Comparison of ENCODE assay signal across 1 cellular context in the genomic region with DNA sequence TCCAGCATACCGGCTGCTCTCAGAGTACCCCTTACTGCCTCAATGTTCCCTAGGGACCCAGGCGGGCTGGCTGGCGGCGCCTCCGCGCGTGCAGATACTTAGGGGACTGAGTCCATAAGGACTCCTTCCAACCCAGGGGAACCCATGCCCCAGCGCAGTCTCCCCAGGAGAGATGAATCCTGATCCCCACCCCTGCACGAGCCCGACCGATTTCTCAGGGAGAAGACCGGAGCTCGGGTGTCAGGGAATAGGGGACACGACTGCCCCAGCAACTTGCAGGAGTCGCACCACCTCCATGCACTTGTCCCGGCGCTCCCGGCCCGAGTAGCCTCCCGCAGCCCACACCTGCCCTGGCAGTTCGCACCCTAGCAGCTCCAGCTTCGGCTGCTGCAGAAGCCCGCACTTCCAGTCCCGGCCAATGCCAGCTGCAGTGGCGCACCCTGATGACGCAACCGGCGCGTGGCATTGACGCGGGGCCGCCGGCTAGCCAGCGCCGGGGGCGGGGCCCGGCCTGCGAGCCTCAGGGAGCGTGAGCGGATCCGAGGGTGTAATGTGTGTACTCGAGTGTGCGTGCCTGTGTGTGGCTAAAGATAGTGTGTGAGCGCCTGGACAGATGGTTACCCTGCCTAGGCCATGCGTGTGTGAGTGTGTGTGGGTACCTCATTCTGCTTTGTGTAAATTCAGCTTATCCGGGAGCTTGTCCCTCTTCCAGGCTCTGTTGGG.
TF ChIP-seq lines count a peak whose summit lies in the region.

A gene with protein sequence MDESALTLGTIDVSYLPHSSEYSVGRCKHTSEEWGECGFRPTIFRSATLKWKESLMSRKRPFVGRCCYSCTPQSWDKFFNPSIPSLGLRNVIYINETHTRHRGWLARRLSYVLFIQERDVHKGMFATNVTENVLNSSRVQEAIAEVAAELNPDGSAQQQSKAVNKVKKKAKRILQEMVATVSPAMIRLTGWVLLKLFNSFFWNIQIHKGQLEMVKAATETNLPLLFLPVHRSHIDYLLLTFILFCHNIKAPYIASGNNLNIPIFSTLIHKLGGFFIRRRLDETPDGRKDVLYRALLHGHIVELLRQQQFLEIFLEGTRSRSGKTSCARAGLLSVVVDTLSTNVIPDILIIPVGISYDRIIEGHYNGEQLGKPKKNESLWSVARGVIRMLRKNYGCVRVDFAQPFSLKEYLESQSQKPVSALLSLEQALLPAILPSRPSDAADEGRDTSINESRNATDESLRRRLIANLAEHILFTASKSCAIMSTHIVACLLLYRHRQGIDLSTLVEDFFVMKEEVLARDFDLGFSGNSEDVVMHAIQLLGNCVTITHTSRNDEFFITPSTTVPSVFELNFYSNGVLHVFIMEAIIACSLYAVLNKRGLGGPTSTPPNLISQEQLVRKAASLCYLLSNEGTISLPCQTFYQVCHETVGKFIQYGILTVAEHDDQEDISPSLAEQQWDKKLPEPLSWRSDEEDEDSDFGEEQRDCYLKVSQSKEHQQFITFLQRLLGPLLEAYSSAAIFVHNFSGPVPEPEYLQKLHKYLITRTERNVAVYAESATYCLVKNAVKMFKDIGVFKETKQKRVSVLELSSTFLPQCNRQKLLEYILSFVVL (minus strand): TSS at position 437 of the 723 bp plus-strand sequence. CDS start 1,981 bp downstream, outside the sequence.

TF ChIP-seq in HEK293, 187 proteins besides CTCF, POLR2A, EP300 and RAD21 (continued from another document and continues in another):
- TF ChIP-seq, protein P1, sequence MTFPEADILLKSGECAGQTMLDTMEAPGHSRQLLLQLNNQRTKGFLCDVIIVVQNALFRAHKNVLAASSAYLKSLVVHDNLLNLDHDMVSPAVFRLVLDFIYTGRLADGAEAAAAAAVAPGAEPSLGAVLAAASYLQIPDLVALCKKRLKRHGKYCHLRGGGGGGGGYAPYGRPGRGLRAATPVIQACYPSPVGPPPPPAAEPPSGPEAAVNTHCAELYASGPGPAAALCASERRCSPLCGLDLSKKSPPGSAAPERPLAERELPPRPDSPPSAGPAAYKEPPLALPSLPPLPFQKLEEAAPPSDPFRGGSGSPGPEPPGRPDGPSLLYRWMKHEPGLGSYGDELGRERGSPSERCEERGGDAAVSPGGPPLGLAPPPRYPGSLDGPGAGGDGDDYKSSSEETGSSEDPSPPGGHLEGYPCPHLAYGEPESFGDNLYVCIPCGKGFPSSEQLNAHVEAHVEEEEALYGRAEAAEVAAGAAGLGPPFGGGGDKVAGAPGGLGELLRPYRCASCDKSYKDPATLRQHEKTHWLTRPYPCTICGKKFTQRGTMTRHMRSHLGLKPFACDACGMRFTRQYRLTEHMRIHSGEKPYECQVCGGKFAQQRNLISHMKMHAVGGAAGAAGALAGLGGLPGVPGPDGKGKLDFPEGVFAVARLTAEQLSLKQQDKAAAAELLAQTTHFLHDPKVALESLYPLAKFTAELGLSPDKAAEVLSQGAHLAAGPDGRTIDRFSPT (tag by site-specific recombination; IDR thresholded peaks at IDR 0.05), result peak; percentile 82
- TF ChIP-seq ZNF792 (tag by site-specific recombination; IDR thresholded peaks at IDR 0.05), result no peak
- no peak for TF ChIP-seq HOXA7 (CRISPR knock-in tag; IDR thresholded peaks at IDR 0.05; ENCODE audit: borderline replicate concordance)
- no peak for TF ChIP-seq ZNF37A (tag by site-specific recombination; IDR thresholded peaks at IDR 0.05)
- peak; percentile 66 for TF ChIP-seq OSR2 (tag by site-specific recombination; IDR thresholded peaks at IDR 0.05)
- TF ChIP-seq ZNF837 (tag by site-specific recombination; IDR thresholded peaks at IDR 0.05), result no peak
- TF ChIP-seq ZNF560 (tag by site-specific recombination; IDR thresholded peaks at IDR 0.05; ENCODE audit: borderline replicate concordance), result no peak
- TF ChIP-seq ZNF391 (tag by site-specific recombination; IDR thresholded peaks at IDR 0.05; ENCODE audit: borderline replicate concordance, low read depth), result 0 out of 2 replicates have a peak, but pooled peaks have one; percentile 18
- 0 out of 2 replicates have a peak, but pooled peaks have one; percentile 68 for TF ChIP-seq ZNF324 (tag by site-specific recombination; IDR thresholded peaks at IDR 0.05)
- no peak for TF ChIP-seq BCL11B (tag by site-specific recombination; IDR thresholded peaks at IDR 0.05; ENCODE audit: low read depth)
- peak; percentile 67; the same call in 1 of the 2 replicates for TF ChIP-seq ZBTB21 (tag by site-specific recombination; IDR thresholded peaks at IDR 0.05)
- TF ChIP-seq ZNF830 (tag by site-specific recombination; IDR thresholded peaks at IDR 0.05; ENCODE audit: low read depth), result no peak
- no peak for TF ChIP-seq ZNF747 (tag by site-specific recombination; IDR thresholded peaks at IDR 0.05)
- TF ChIP-seq, protein P2, sequence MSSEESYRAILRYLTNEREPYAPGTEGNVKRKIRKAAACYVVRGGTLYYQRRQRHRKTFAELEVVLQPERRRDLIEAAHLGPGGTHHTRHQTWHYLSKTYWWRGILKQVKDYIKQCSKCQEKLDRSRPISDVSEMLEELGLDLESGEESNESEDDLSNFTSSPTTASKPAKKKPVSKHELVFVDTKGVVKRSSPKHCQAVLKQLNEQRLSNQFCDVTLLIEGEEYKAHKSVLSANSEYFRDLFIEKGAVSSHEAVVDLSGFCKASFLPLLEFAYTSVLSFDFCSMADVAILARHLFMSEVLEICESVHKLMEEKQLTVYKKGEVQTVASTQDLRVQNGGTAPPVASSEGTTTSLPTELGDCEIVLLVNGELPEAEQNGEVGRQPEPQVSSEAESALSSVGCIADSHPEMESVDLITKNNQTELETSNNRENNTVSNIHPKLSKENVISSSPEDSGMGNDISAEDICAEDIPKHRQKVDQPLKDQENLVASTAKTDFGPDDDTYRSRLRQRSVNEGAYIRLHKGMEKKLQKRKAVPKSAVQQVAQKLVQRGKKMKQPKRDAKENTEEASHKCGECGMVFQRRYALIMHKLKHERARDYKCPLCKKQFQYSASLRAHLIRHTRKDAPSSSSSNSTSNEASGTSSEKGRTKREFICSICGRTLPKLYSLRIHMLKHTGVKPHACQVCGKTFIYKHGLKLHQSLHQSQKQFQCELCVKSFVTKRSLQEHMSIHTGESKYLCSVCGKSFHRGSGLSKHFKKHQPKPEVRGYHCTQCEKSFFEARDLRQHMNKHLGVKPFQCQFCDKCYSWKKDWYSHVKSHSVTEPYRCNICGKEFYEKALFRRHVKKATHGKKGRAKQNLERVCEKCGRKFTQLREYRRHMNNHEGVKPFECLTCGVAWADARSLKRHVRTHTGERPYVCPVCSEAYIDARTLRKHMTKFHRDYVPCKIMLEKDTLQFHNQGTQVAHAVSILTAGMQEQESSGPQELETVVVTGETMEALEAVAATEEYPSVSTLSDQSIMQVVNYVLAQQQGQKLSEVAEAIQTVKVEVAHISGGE (tag by site-specific recombination; conservative IDR thresholded peaks at IDR 0.05; ENCODE audit: low read depth), result 0 out of 2 replicates have a peak, but pooled peaks have one; percentile 9
- TF ChIP-seq ZNF658 (tag by site-specific recombination; IDR thresholded peaks at IDR 0.05), result no peak
- TF ChIP-seq ZNF473 (tag by site-specific recombination; IDR thresholded peaks at IDR 0.05), result no peak
- TF ChIP-seq, protein P3, sequence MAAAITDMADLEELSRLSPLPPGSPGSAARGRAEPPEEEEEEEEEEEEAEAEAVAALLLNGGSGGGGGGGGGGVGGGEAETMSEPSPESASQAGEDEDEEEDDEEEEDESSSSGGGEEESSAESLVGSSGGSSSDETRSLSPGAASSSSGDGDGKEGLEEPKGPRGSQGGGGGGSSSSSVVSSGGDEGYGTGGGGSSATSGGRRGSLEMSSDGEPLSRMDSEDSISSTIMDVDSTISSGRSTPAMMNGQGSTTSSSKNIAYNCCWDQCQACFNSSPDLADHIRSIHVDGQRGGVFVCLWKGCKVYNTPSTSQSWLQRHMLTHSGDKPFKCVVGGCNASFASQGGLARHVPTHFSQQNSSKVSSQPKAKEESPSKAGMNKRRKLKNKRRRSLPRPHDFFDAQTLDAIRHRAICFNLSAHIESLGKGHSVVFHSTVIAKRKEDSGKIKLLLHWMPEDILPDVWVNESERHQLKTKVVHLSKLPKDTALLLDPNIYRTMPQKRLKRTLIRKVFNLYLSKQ (tag by site-specific recombination; IDR thresholded peaks at IDR 0.05; ENCODE audit: borderline replicate concordance), result no peak
- peak; percentile 99 for TF ChIP-seq ZFHX2 (tag by site-specific recombination; conservative IDR thresholded peaks at IDR 0.05)
- TF ChIP-seq ZNF529 (tag by site-specific recombination; IDR thresholded peaks at IDR 0.05; ENCODE audit: insufficient replicate concordance), result no peak
- TF ChIP-seq ZNF600 (tag by site-specific recombination; IDR thresholded peaks at IDR 0.05), result peak; percentile 91
- TF ChIP-seq, protein P4, sequence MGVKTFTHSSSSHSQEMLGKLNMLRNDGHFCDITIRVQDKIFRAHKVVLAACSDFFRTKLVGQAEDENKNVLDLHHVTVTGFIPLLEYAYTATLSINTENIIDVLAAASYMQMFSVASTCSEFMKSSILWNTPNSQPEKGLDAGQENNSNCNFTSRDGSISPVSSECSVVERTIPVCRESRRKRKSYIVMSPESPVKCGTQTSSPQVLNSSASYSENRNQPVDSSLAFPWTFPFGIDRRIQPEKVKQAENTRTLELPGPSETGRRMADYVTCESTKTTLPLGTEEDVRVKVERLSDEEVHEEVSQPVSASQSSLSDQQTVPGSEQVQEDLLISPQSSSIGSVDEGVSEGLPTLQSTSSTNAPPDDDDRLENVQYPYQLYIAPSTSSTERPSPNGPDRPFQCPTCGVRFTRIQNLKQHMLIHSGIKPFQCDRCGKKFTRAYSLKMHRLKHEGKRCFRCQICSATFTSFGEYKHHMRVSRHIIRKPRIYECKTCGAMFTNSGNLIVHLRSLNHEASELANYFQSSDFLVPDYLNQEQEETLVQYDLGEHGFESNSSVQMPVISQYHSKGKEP (tag by site-specific recombination; IDR thresholded peaks at IDR 0.05), result peak; percentile 80; the same call in 1 of the 2 replicates
- no peak for TF ChIP-seq ZNF140 (tag by site-specific recombination; IDR thresholded peaks at IDR 0.05)
- 0 out of 2 replicates have a peak, but pooled peaks have one; percentile 32 for TF ChIP-seq IKZF3 (tag by site-specific recombination; IDR thresholded peaks at IDR 0.05)
- TF ChIP-seq, protein P5, sequence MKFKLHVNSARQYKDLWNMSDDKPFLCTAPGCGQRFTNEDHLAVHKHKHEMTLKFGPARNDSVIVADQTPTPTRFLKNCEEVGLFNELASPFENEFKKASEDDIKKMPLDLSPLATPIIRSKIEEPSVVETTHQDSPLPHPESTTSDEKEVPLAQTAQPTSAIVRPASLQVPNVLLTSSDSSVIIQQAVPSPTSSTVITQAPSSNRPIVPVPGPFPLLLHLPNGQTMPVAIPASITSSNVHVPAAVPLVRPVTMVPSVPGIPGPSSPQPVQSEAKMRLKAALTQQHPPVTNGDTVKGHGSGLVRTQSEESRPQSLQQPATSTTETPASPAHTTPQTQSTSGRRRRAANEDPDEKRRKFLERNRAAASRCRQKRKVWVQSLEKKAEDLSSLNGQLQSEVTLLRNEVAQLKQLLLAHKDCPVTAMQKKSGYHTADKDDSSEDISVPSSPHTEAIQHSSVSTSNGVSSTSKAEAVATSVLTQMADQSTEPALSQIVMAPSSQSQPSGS (tag by site-specific recombination; IDR thresholded peaks at IDR 0.05; ENCODE audit: low read depth), result peak; percentile 81
- TF ChIP-seq EGR2 (tag by site-specific recombination; IDR thresholded peaks at IDR 0.05; ENCODE audit: low read depth), result peak; percentile 99
- no peak for TF ChIP-seq ZNF121 (tag by site-specific recombination; IDR thresholded peaks at IDR 0.05)
- no peak for TF ChIP-seq ZNF623 (tag by site-specific recombination; IDR thresholded peaks at IDR 0.05)
- no peak for TF ChIP-seq ZNF654 (tag by site-specific recombination; IDR thresholded peaks at IDR 0.05; ENCODE audit: low read depth)
- TF ChIP-seq, protein P6, sequence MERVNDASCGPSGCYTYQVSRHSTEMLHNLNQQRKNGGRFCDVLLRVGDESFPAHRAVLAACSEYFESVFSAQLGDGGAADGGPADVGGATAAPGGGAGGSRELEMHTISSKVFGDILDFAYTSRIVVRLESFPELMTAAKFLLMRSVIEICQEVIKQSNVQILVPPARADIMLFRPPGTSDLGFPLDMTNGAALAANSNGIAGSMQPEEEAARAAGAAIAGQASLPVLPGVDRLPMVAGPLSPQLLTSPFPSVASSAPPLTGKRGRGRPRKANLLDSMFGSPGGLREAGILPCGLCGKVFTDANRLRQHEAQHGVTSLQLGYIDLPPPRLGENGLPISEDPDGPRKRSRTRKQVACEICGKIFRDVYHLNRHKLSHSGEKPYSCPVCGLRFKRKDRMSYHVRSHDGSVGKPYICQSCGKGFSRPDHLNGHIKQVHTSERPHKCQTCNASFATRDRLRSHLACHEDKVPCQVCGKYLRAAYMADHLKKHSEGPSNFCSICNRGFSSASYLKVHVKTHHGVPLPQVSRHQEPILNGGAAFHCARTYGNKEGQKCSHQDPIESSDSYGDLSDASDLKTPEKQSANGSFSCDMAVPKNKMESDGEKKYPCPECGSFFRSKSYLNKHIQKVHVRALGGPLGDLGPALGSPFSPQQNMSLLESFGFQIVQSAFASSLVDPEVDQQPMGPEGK (tag by site-specific recombination; IDR thresholded peaks at IDR 0.05), result peak; percentile 69
- peak; percentile 57 for TF ChIP-seq SP2 (tag by site-specific recombination; IDR thresholded peaks at IDR 0.05)
- TF ChIP-seq, protein P7, sequence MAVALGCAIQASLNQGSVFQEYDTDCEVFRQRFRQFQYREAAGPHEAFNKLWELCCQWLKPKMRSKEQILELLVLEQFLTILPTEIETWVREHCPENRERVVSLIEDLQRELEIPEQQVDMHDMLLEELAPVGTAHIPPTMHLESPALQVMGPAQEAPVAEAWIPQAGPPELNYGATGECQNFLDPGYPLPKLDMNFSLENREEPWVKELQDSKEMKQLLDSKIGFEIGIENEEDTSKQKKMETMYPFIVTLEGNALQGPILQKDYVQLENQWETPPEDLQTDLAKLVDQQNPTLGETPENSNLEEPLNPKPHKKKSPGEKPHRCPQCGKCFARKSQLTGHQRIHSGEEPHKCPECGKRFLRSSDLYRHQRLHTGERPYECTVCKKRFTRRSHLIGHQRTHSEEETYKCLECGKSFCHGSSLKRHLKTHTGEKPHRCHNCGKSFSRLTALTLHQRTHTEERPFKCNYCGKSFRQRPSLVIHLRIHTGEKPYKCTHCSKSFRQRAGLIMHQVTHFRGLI (tag by site-specific recombination; IDR thresholded peaks at IDR 0.05), result peak; percentile 50; the same call in 1 of the 2 replicates
- no peak for TF ChIP-seq ZNF133 (tag by site-specific recombination; IDR thresholded peaks at IDR 0.05)
- no peak for TF ChIP-seq SALL2 (tag by site-specific recombination; IDR thresholded peaks at IDR 0.05; ENCODE audit: borderline replicate concordance)
- peak; percentile 94 for TF ChIP-seq KLF9 (tag by site-specific recombination; IDR thresholded peaks at IDR 0.05; ENCODE audit: low read depth)
- TF ChIP-seq, protein P8, sequence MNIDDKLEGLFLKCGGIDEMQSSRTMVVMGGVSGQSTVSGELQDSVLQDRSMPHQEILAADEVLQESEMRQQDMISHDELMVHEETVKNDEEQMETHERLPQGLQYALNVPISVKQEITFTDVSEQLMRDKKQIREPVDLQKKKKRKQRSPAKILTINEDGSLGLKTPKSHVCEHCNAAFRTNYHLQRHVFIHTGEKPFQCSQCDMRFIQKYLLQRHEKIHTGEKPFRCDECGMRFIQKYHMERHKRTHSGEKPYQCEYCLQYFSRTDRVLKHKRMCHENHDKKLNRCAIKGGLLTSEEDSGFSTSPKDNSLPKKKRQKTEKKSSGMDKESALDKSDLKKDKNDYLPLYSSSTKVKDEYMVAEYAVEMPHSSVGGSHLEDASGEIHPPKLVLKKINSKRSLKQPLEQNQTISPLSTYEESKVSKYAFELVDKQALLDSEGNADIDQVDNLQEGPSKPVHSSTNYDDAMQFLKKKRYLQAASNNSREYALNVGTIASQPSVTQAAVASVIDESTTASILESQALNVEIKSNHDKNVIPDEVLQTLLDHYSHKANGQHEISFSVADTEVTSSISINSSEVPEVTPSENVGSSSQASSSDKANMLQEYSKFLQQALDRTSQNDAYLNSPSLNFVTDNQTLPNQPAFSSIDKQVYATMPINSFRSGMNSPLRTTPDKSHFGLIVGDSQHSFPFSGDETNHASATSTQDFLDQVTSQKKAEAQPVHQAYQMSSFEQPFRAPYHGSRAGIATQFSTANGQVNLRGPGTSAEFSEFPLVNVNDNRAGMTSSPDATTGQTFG (tag by site-specific recombination; IDR thresholded peaks at IDR 0.05; ENCODE audit: borderline replicate concordance), result no peak
